Comparison of ENCODE assay signal across 6 cellular contexts in the genomic region with DNA sequence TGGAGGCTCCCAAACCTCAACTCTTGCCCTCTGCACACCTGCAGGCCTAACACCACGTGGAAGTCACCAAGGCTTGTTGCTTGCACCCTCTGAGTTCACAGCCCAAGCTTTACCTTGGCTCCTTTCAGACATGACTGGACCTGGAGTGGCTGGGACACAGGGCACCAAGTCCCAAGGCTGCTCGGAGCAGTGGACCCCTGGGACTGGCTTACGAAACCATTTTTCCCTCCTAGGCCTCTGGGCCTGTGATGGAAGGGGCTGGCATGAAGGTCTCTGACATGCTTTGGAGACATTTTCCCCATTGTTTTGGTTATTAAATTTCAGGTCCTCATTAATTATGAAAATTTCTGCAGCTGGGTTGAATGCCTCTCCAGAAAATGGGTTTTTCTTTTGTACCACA.
"Had no signal": no experiment of that assay in that cellular context is flagged by ENCODE, and none has a peak within 500 bp of the region (broad histone marks: within the 10 kb centered on the region; RNA-seq: fewer than 3 reads in every experiment).

No MANE protein-coding gene starts in this region.

- H3K4me3 ChIP-seq: K562 had no signal

- DNase-seq: IMR-90, KBM-7, KG1 had no signal

- ATAC-seq: HepG2, K562 had no signal

- H3K27ac ChIP-seq: HL-60 had no signal
